29 cellular contexts compared by ENCODE assay signal in the genomic region with DNA sequence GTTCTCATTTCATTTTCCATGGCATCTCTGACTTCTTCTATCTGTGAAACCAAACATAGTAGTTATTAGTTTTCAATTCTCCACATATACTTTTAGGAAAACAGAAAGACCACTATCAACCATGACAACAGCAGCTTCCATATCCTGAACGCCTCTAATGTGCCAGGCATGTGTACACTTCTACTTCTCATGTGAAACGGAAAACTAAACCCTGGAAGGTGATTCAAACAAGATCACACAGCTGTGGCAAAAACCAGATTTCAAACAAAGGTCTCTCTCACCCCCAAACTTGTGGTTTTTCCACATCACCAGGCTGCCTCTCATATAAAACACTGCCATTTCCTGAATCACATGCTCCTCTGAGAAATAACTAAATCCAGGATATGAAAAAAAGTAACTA. TPM values are rescaled to one million over a fixed set of nuclear protein-coding genes. Genes with fewer than 3 reads are reported as not detected.
A peak's percentile ranks its signal among the peaks of the same experiment; 100 is the strongest.
DNase-seq lines count a peak whose midpoint lies in the region; ATAC-seq and TF ChIP-seq lines count a peak whose summit lies in the region.
"Had no signal": no experiment of that assay in that cellular context is flagged by ENCODE, and none has a peak within 500 bp of the region (broad histone marks: within the 10 kb centered on the region; RNA-seq: fewer than 3 reads in every experiment).

No MANE protein-coding gene starts in this region.

- no peaks in the 10 kb centered on the region for H3K27me3 Mint-ChIP-seq in activated CD8-positive, alpha-beta memory T cell treated with anti-CD3 and anti-CD28 coated beads, Interleukin-2, amount 10 ng/mL, durations not matched to agents 7 days and 5 days
- no peaks in the 10 kb centered on the region for H3K27me3 Mint-ChIP-seq in activated naive CD8-positive, alpha-beta T cell treated with anti-CD3 and anti-CD28 coated beads for 36 hours
- no peaks in the 10 kb centered on the region for H3K27me3 Mint-ChIP-seq in nephron progenitor cell (ENCODE audit: low read depth, poor library complexity)
- H3K27me3 Mint-ChIP-seq in mesothelial cell of epicardium (ENCODE audit: low read depth) = no peaks in the 10 kb centered on the region

- intact Hi-C loops in lower leg skin (cut with DNase I; ENCODE audit: low total_unique reads) = no loop called here

- H3K4me3 ChIP-seq in lower leg skin (ENCODE audit: low read depth, poor library complexity, severe bottlenecking) = no peak overlapping the region
- H3K4me3 ChIP-seq: breast epithelium, GM23338, lower lobe of right lung, SK-N-MC, thoracic aorta had no signal

- H3K36me3 Mint-ChIP-seq in activated CD8-positive, alpha-beta memory T cell treated with anti-CD3 and anti-CD28 coated beads, Interleukin-2, amount 10 ng/mL, durations not matched to agents 7 days and 5 days = peaks cover 62% of the 10 kb centered on the region
- peaks cover 36% of the 10 kb centered on the region for H3K36me3 Mint-ChIP-seq in activated naive CD8-positive, alpha-beta T cell treated with anti-CD3 and anti-CD28 coated beads for 36 hours
- peaks cover 75% of the 10 kb centered on the region for H3K36me3 Mint-ChIP-seq in nephron progenitor cell (ENCODE audit: low read depth)
- peaks cover 54% of the 10 kb centered on the region for H3K36me3 Mint-ChIP-seq in mesothelial cell of epicardium

- TF ChIP-seq CTCF in nephron progenitor cell (IDR thresholded peaks at IDR 0.05) (no peak), lower leg skin (IDR thresholded peaks at IDR 0.05) (no peak), mesothelial cell of epicardium (IDR thresholded peaks at IDR 0.05; ENCODE audit: unreplicated experiment) (no peak), foreskin keratinocyte (conservative IDR thresholded peaks at IDR 0.05) (no peak)

- H3K4me1 ChIP-seq in foreskin keratinocyte = no peaks in the 10 kb centered on the region
- H3K4me1 ChIP-seq: breast epithelium, lower lobe of right lung had no signal

- peak overlapping the region; percentile 65 for H3K27ac Mint-ChIP-seq in activated CD8-positive, alpha-beta memory T cell treated with anti-CD3 and anti-CD28 coated beads, Interleukin-2, amount 10 ng/mL, durations not matched to agents 7 days and 5 days
- peak overlapping the region; percentile 81 for H3K27ac Mint-ChIP-seq in activated naive CD8-positive, alpha-beta T cell treated with anti-CD3 and anti-CD28 coated beads for 36 hours
- H3K27ac Mint-ChIP-seq in nephron progenitor cell (peak overlapping the region; percentile 76), mesothelial cell of epicardium (no peak overlapping the region)
- H3K27ac Mint-ChIP-seq: GM23338, HFFc6 had no signal

- ATAC-seq in activated CD8-positive, alpha-beta memory T cell treated with anti-CD3 and anti-CD28 coated beads, Interleukin-2, amount 10 ng/mL, durations not matched to agents 7 days and 5 days = no peak
- ATAC-seq in foreskin keratinocyte = no peak
- ATAC-seq: GM23338, lower lobe of right lung had no signal

- 89 to 93% methylated on average over 2 of the region's 2 CpGs for WGBS in lower leg skin, 2 donors

- H3K27me3 ChIP-seq in foreskin keratinocyte = no peaks in the 10 kb centered on the region
- H3K27me3 ChIP-seq: breast epithelium, neutrophil had no signal

- CTCF ChIA-PET in activated CD8-positive, alpha-beta memory T cell treated with anti-CD3 and anti-CD28 coated beads, Interleukin-2, amount 10 ng/mL, durations not matched to agents 7 days and 5 days (lab: Charles Lee) = no interaction called here

- DNase-seq in activated CD8-positive, alpha-beta memory T cell treated with anti-CD3 and anti-CD28 coated beads, Interleukin-2, amount 10 ng/mL, durations not matched to agents 7 days and 5 days = no peak
- no peak for DNase-seq in activated CD8-positive, alpha-beta memory T cell treated with anti-CD3 and anti-CD28 coated beads, Interleukin-2, amount 50 U/mL, for 4 hours
- DNase-seq in COLO829 (ENCODE audit: low spot score) (peak; percentile 22), nephron progenitor cell (no peak), lower leg skin (ENCODE audit: low spot score in 2 of 2) (no peak), mesothelial cell of epicardium (ENCODE audit: low spot score in 2 of 2, unreplicated experiment in 2 of 2) (no peak), foreskin keratinocyte (no peak)
- no peak for DNase-seq in activated naive CD8-positive, alpha-beta T cell treated with anti-CD3 and anti-CD28 coated beads for 36 hours
- DNase-seq: activated CD4-positive, alpha-beta T cell treated with anti-CD3 and anti-CD28 coated beads for 4 hours; activated CD8-positive, alpha-beta memory T cell treated with anti-CD3 and anti-CD28 coated beads, Interleukin-2, amount 50 U/mL, for 48 hours; activated effector memory CD4-positive, alpha-beta T cell treated with anti-CD3 and anti-CD28 coated beads, Interleukin-2, amount 50 U/mL, for 16 hours; amygdala; DMS153; effector CD8-positive, alpha-beta T cell; head of caudate nucleus; HFFc6; lower lobe of right lung; MM.1S; NCI-H2029 treated with DMSO at 0.1 percent for 48 hours; NCI-H774; stimulated activated CD4-positive, alpha-beta T cell treated with anti-CD3 and anti-CD28 coated beads, Interleukin-4, amount 100 ng/mL, for 4 hours; stimulated activated naive CD4-positive, alpha-beta T cell; T-helper 2 cell had no signal

- H3K4me3 Mint-ChIP-seq in activated CD8-positive, alpha-beta memory T cell treated with anti-CD3 and anti-CD28 coated beads, Interleukin-2, amount 10 ng/mL, durations not matched to agents 7 days and 5 days = no peak overlapping the region
- no peak overlapping the region for H3K4me3 Mint-ChIP-seq in activated naive CD8-positive, alpha-beta T cell treated with anti-CD3 and anti-CD28 coated beads for 36 hours
- H3K4me3 Mint-ChIP-seq in nephron progenitor cell (no peak overlapping the region), mesothelial cell of epicardium (no peak overlapping the region)
- H3K4me3 Mint-ChIP-seq: GM23338, HFFc6 had no signal

- no peaks in the 10 kb centered on the region for H3K9me3 Mint-ChIP-seq in activated CD8-positive, alpha-beta memory T cell treated with anti-CD3 and anti-CD28 coated beads, Interleukin-2, amount 10 ng/mL, durations not matched to agents 7 days and 5 days (ENCODE audit: low read depth)
- H3K9me3 Mint-ChIP-seq in activated naive CD8-positive, alpha-beta T cell treated with anti-CD3 and anti-CD28 coated beads for 36 hours = no peaks in the 10 kb centered on the region
- H3K9me3 Mint-ChIP-seq in nephron progenitor cell = no peaks in the 10 kb centered on the region
- H3K9me3 Mint-ChIP-seq in mesothelial cell of epicardium = no peaks in the 10 kb centered on the region
- H3K9me3 Mint-ChIP-seq: GM23338, HFFc6 had no signal

- peaks cover 4% of the 10 kb centered on the region for H3K4me1 Mint-ChIP-seq in activated CD8-positive, alpha-beta memory T cell treated with anti-CD3 and anti-CD28 coated beads, Interleukin-2, amount 10 ng/mL, durations not matched to agents 7 days and 5 days
- peaks cover 7% of the 10 kb centered on the region for H3K4me1 Mint-ChIP-seq in activated naive CD8-positive, alpha-beta T cell treated with anti-CD3 and anti-CD28 coated beads for 36 hours
- H3K4me1 Mint-ChIP-seq in nephron progenitor cell (no peaks in the 10 kb centered on the region), mesothelial cell of epicardium (no peaks in the 10 kb centered on the region)
- H3K4me1 Mint-ChIP-seq: GM23338 had no signal

- H3K27ac ChIP-seq in foreskin keratinocyte = no peak overlapping the region
- H3K27ac ChIP-seq: breast epithelium, KMS-11, lower lobe of right lung, neutrophil, SK-N-MC, thoracic aorta had no signal

- no peak for TF ChIP-seq POLR2A in lower leg skin (IDR thresholded peaks at IDR 0.05)

RNA-seq across cellular contexts. Expression of gene PTCD3, which starts 41.8 kb away (rescaled TPM):
- total RNA-seq in activated CD8-positive, alpha-beta memory T cell treated with anti-CD3 and anti-CD28 coated beads, Interleukin-2, amount 10 ng/mL, durations not matched to agents 7 days and 5 days = 100 to 1,000 TPM; 164 to 172 TPM
- total RNA-seq in activated naive CD8-positive, alpha-beta T cell treated with anti-CD3 and anti-CD28 coated beads for 36 hours = 100 to 1,000 TPM; 161 to 162 TPM
- total RNA-seq in lower leg skin (10 to 100 TPM; 35.5 to 98.7 (median 48.5) TPM), mesothelial cell of epicardium (150 to 157 TPM (median 156 TPM) in 3 replicates), foreskin keratinocyte (66.0 and 74.9 TPM in 2 replicates)
- polyA plus RNA-seq in foreskin keratinocyte = 16.5 and 21.1 TPM in 2 replicates

RNA-seq across cellular contexts. Expression of gene POLR1A, which starts 42.1 kb away (rescaled TPM):
- 10 to 100 TPM; 38.2 to 51.2 TPM for total RNA-seq in activated CD8-positive, alpha-beta memory T cell treated with anti-CD3 and anti-CD28 coated beads, Interleukin-2, amount 10 ng/mL, durations not matched to agents 7 days and 5 days
- total RNA-seq in activated naive CD8-positive, alpha-beta T cell treated with anti-CD3 and anti-CD28 coated beads for 36 hours = 10 to 100 TPM; 56.0 to 56.6 TPM
- total RNA-seq in lower leg skin = 10 to 100 TPM; 11.9 to 16.9 (median 13.5) TPM
- 59.8 to 64.4 TPM (median 61.6 TPM) in 3 replicates for total RNA-seq in mesothelial cell of epicardium
- total RNA-seq in foreskin keratinocyte = 27.3 and 28.0 TPM in 2 replicates
- 5.8 and 8.3 TPM in 2 replicates for polyA plus RNA-seq in foreskin keratinocyte

RNA-seq across cellular contexts. Expression of gene IMMT, which starts 47.5 kb away (rescaled TPM):
- 100 to 1,000 TPM; 130 to 162 TPM for total RNA-seq in activated CD8-positive, alpha-beta memory T cell treated with anti-CD3 and anti-CD28 coated beads, Interleukin-2, amount 10 ng/mL, durations not matched to agents 7 days and 5 days
- 100 to 1,000 TPM; 154 to 163 TPM for total RNA-seq in activated naive CD8-positive, alpha-beta T cell treated with anti-CD3 and anti-CD28 coated beads for 36 hours
- 10 to 100 TPM; 45.8 to 56.4 (median 48.8) TPM for total RNA-seq in lower leg skin
- total RNA-seq in mesothelial cell of epicardium = 70.4 to 74.2 TPM (median 72.6 TPM) in 3 replicates
- 95.6 and 105 TPM in 2 replicates for total RNA-seq in foreskin keratinocyte
- polyA plus RNA-seq in foreskin keratinocyte = 70.3 and 79.4 TPM in 2 replicates

RNA-seq across cellular contexts. Expression of gene MRPL35, which starts 51.5 kb away (rescaled TPM):
- total RNA-seq in activated CD8-positive, alpha-beta memory T cell treated with anti-CD3 and anti-CD28 coated beads, Interleukin-2, amount 10 ng/mL, durations not matched to agents 7 days and 5 days = 10 to 100 TPM; 46.3 to 66.3 TPM
- 100 to 1,000 TPM in 1 of 2 experiments, 10 to 100 TPM in 1; 93.9 to 105 TPM for total RNA-seq in activated naive CD8-positive, alpha-beta T cell treated with anti-CD3 and anti-CD28 coated beads for 36 hours
- 10 to 100 TPM in 3 of 4 donors, 1 to 10 TPM in 1; 8.1 to 36.3 (median 23.8) TPM for total RNA-seq in lower leg skin
- 21.9 to 22.4 TPM (median 22.0 TPM) in 3 replicates for total RNA-seq in mesothelial cell of epicardium
- total RNA-seq in foreskin keratinocyte = 51.6 and 54.3 TPM in 2 replicates
- 41.1 and 47.9 TPM in 2 replicates for polyA plus RNA-seq in foreskin keratinocyte
